1 cellular context compared by ENCODE assay signal in the genomic region with DNA sequence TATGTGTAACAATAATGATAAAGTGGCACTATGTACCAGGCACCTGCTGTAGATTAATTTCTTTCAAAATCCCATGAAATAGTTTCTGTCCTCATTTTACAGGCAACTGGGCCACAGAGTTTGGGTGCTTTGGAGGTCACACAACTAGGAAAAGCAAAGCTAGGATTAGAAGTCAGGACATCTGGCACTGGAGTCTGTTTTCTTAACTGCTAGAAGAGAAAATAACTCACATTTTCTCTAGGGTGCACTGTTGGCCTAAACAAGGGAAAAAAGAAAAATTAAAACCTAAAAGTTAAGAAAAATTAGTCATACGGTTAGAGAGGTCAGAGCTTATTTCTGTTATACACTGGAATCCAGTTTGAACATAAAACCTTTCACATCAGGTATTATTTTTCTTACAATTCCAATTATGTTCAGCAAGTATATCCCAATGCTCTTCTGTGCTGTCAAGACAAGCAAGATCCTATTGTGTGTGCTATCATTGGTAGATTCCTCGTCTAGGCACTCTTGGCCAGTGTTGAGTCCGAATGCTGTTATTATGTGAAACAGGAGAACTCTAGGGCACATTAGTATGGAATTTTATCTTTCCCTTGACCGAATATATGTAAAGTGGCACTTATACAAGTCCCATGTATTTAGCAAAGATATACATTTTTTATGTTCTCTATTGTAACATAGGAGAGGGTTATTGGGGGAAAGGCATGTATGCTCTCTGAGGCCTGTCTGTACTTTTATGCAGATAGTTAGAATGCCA.
TF ChIP-seq lines count a peak whose summit lies in the region.

No MANE protein-coding gene starts in this region.

TF ChIP-seq in WTC11, 78 proteins besides CTCF, POLR2A, EP300 and RAD21 (continued from another document):
- TF ChIP-seq, protein P1, sequence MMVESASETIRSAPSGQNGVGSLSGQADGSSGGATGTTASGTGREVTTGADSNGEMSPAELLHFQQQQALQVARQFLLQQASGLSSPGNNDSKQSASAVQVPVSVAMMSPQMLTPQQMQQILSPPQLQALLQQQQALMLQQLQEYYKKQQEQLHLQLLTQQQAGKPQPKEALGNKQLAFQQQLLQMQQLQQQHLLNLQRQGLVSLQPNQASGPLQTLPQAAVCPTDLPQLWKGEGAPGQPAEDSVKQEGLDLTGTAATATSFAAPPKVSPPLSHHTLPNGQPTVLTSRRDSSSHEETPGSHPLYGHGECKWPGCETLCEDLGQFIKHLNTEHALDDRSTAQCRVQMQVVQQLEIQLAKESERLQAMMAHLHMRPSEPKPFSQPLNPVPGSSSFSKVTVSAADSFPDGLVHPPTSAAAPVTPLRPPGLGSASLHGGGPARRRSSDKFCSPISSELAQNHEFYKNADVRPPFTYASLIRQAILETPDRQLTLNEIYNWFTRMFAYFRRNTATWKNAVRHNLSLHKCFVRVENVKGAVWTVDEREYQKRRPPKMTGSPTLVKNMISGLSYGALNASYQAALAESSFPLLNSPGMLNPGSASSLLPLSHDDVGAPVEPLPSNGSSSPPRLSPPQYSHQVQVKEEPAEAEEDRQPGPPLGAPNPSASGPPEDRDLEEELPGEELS (CRISPR knock-in tag; IDR thresholded peaks at IDR 0.05) = no peak
- TF ChIP-seq ZNF219 (CRISPR knock-in tag; IDR thresholded peaks at IDR 0.05; ENCODE audit: borderline replicate concordance) (no peak), ZNF671 (CRISPR knock-in tag; IDR thresholded peaks at IDR 0.05) (no peak), NFATC4 (CRISPR knock-in tag; IDR thresholded peaks at IDR 0.05) (no peak), FOXK1 (CRISPR knock-in tag; IDR thresholded peaks at IDR 0.05) (no peak), ZNF138 (CRISPR knock-in tag; conservative IDR thresholded peaks at IDR 0.05) (no peak), ZNF263 (CRISPR knock-in tag; IDR thresholded peaks at IDR 0.05; ENCODE audit: low read depth) (no peak)
- TF ChIP-seq, protein P2, sequence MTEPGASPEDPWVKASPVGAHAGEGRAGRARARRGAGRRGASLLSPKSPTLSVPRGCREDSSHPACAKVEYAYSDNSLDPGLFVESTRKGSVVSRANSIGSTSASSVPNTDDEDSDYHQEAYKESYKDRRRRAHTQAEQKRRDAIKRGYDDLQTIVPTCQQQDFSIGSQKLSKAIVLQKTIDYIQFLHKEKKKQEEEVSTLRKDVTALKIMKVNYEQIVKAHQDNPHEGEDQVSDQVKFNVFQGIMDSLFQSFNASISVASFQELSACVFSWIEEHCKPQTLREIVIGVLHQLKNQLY (CRISPR knock-in tag; IDR thresholded peaks at IDR 0.05) = no peak
